ENCODE assay signal across 27 cellular contexts in genomic region chr1:169568497-169568896, GRCh38. TPM values are rescaled to one million over a fixed set of nuclear protein-coding genes. Genes with fewer than 3 reads are reported as not detected.
"Had no signal": no experiment of that assay in that cellular context is flagged by ENCODE, and none has a peak within 500 bp of the region (broad histone marks: within the 10 kb centered on the region; RNA-seq: fewer than 3 reads in every experiment).

No MANE protein-coding gene starts in this region.

- H3K27ac Mint-ChIP-seq: activated CD8-positive, alpha-beta T cell treated with anti-CD3 and anti-CD28 coated beads, Interleukin-2, amount 10 ng/mL, durations not matched to agents 7 days and 5 days; activated naive CD8-positive, alpha-beta T cell; dendritic cell treated with granulocyte-macrophage colony-stimulating factor and Interleukin-4, amounts not matched to agents 40 ng/mL and 50 ng/mL, for 4 days; natural killer cell treated with Interleukin-12 subunit alpha and Interleukin-12 subunit beta and Interleukin-15 and Interleukin-18, amount 100 ng/mL, for 72 hours; T-helper 2 cell treated with Interferon-gamma antibody and Interleukin-4, amounts not matched to agents 5 μg/mL and 100 μg/mL, for 36 hours had no signal

- ATAC-seq: activated CD8-positive, alpha-beta T cell treated with anti-CD3 and anti-CD28 coated beads, Interleukin-2, amount 10 ng/mL, durations not matched to agents 7 days and 5 days; natural killer cell treated with Interleukin-12 subunit alpha and Interleukin-12 subunit beta and Interleukin-15 and Interleukin-18, amount 100 ng/mL, for 72 hours; right cardiac atrium; stimulated activated naive CD8-positive, alpha-beta T cell treated with anti-CD3 and anti-CD28 coated beads, Interleukin-15, Interleukin-2, amounts not matched to agents 100 U/mL and 50 U/mL, for 24 hours had no signal

- H3K4me3 Mint-ChIP-seq: activated CD8-positive, alpha-beta T cell treated with anti-CD3 and anti-CD28 coated beads, Interleukin-2, amount 10 ng/mL, durations not matched to agents 7 days and 5 days; activated naive CD8-positive, alpha-beta T cell; dendritic cell treated with granulocyte-macrophage colony-stimulating factor and Interleukin-4, amounts not matched to agents 40 ng/mL and 50 ng/mL, for 4 days; natural killer cell treated with Interleukin-12 subunit alpha and Interleukin-12 subunit beta and Interleukin-15 and Interleukin-18, amount 100 ng/mL, for 72 hours; T-helper 2 cell treated with Interferon-gamma antibody and Interleukin-4, amounts not matched to agents 5 μg/mL and 100 μg/mL, for 36 hours had no signal

- H3K27ac ChIP-seq: adrenal gland, ascending aorta, brain microvascular endothelial cell, left ventricle myocardium inferior, upper lobe of left lung, WERI-Rb-1 had no signal

- H3K4me3 ChIP-seq: adrenal gland, ascending aorta, left ventricle myocardium inferior, pancreas, upper lobe of left lung had no signal

- H3K27me3 Mint-ChIP-seq: dendritic cell treated with granulocyte-macrophage colony-stimulating factor and Interleukin-4, amounts not matched to agents 40 ng/mL and 50 ng/mL, for 4 days had no signal

- H3K4me1 ChIP-seq: adrenal gland, ascending aorta had no signal

- DNase-seq: activated CD4-positive, alpha-beta T cell treated with anti-CD3 and anti-CD28 coated beads for 1 hour; activated CD4-positive, alpha-beta T cell treated with anti-CD3 and anti-CD28 coated beads, Interleukin-2, amount 50 U/mL, for 1 hour; activated CD8-positive, alpha-beta T cell treated with anti-CD3 and anti-CD28 coated beads, Interleukin-2, amount 10 ng/mL, durations not matched to agents 7 days and 5 days; activated gamma-delta T cell treated with Interleukin-2 at 50 U/mL for 16 hours; activated T-cell treated with anti-CD3 and anti-CD28 coated beads, Interleukin-2, amount 50 U/mL, for 1 hour; adrenal gland; brain microvascular endothelial cell; caudate nucleus; effector CD4-positive, alpha-beta T cell; left ventricle myocardium inferior; mammary epithelial cell; midbrain; pancreas; right cardiac atrium; stimulated activated CD4-positive, alpha-beta T cell treated with anti-CD3 and anti-CD28 coated beads, Interleukin-12 subunit alpha, Interleukin-12 subunit beta, amount 100 ng/mL, for 4 hours; stimulated activated CD4-positive, alpha-beta T cell treated with anti-CD3 and anti-CD28 coated beads, Interleukin-4, amount 100 ng/mL, for 4 hours; stimulated activated naive CD8-positive, alpha-beta T cell treated with anti-CD3 and anti-CD28 coated beads, Interleukin-15, Interleukin-2, amounts not matched to agents 100 U/mL and 50 U/mL, for 24 hours; upper lobe of left lung; WERI-Rb-1 had no signal

- H3K36me3 ChIP-seq: adrenal gland, ascending aorta, brain microvascular endothelial cell, left ventricle myocardium inferior, pancreas, upper lobe of left lung, WERI-Rb-1 had no signal

- H3K9me3 ChIP-seq: ascending aorta, pancreas had no signal

- H3K9me3 Mint-ChIP-seq: natural killer cell treated with Interleukin-12 subunit alpha and Interleukin-12 subunit beta and Interleukin-15 and Interleukin-18, amount 100 ng/mL, for 72 hours had no signal

- H3K27me3 ChIP-seq: ascending aorta, brain microvascular endothelial cell, pancreas, upper lobe of left lung had no signal

RNA-seq across cellular contexts. Expression of gene F5, which starts 17.8 kb away (rescaled TPM):
- total RNA-seq: ascending aorta, epithelial cell of proximal tubule, fibroblast of villous mesenchyme, kidney epithelial cell, mammary epithelial cell had no signal
